ENCODE assay signal across 2 cellular contexts in the genomic region with DNA sequence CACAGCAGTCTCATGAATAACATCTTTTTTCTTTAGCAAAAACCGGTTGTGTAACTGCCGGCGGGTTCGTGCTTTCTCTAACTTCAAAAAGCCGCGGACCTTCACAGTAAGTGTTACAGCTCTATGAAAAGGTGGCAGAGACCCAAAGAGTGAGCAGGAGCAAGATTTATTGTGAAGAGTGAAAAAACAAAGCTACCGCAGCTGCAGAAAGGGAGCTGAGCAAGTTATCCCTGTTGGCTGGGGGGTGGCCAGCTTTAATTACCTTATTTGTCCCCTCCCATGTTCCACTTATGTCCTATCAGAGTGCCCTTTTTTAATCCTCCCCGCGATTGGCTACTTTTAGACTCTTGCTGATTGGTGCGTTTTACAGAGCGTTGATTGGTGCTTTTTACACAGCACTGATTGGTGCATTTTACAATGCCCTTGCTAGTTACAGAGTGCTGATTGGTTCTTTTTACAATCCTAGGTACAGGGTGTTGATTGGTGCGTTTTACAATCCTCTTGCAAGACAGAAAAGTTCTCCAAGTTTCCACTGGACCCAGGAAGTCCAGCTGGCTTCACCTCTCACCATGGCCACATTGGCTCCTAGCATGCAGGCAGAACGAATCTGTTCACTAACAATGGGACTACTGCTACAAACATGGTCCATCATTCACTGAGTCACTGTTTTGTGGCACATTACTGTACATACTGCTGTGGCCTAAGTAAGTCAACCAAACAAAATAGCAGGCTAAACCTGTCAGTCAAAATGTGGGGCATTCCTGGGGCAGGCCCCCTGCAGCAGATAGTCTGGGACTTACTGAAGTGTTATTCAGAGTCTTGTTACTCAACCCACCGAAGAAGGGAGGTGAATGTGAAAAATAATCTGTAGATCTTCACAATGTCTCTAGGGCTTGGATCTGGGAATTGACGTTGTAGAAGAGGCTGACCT.
TF ChIP-seq lines count a peak whose summit lies in the region.

No MANE protein-coding gene starts in this region.

TF ChIP-seq in GM23338, 12 proteins besides CTCF, POLR2A, EP300 and RAD21 (continues in another document):
- TF ChIP-seq, protein P1, sequence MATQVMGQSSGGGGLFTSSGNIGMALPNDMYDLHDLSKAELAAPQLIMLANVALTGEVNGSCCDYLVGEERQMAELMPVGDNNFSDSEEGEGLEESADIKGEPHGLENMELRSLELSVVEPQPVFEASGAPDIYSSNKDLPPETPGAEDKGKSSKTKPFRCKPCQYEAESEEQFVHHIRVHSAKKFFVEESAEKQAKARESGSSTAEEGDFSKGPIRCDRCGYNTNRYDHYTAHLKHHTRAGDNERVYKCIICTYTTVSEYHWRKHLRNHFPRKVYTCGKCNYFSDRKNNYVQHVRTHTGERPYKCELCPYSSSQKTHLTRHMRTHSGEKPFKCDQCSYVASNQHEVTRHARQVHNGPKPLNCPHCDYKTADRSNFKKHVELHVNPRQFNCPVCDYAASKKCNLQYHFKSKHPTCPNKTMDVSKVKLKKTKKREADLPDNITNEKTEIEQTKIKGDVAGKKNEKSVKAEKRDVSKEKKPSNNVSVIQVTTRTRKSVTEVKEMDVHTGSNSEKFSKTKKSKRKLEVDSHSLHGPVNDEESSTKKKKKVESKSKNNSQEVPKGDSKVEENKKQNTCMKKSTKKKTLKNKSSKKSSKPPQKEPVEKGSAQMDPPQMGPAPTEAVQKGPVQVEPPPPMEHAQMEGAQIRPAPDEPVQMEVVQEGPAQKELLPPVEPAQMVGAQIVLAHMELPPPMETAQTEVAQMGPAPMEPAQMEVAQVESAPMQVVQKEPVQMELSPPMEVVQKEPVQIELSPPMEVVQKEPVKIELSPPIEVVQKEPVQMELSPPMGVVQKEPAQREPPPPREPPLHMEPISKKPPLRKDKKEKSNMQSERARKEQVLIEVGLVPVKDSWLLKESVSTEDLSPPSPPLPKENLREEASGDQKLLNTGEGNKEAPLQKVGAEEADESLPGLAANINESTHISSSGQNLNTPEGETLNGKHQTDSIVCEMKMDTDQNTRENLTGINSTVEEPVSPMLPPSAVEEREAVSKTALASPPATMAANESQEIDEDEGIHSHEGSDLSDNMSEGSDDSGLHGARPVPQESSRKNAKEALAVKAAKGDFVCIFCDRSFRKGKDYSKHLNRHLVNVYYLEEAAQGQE (IDR thresholded peaks at IDR 0.05; ENCODE audit: unreplicated experiment), result no peak
- TF ChIP-seq EZH2 (IDR thresholded peaks at IDR 0.05; ENCODE audit: low read depth, unreplicated experiment) (no peak), JUNB (IDR thresholded peaks at IDR 0.05; ENCODE audit: unreplicated experiment) (no peak), ZNF462 (CRISPR knock-in tag; IDR thresholded peaks at IDR 0.05) (no peak), POLR2AphosphoS5 (IDR thresholded peaks at IDR 0.05; ENCODE audit: low read depth) (no peak), EZH2phosphoT487 (IDR thresholded peaks at IDR 0.05; ENCODE audit: unreplicated experiment) (no peak), NANOG (IDR thresholded peaks at IDR 0.05; ENCODE audit: borderline replicate concordance) (no peak), STAT1 (IDR thresholded peaks at IDR 0.05; ENCODE audit: unreplicated experiment) (no peak), ZNF114 (CRISPR knock-in tag; IDR thresholded peaks at IDR 0.05) (no peak), ZNF331 (CRISPR knock-in tag; IDR thresholded peaks at IDR 0.05; ENCODE audit: low read depth) (no peak), CREB1 (CRISPR knock-in tag; IDR thresholded peaks at IDR 0.05; ENCODE audit: low read depth) (no peak)

TF ChIP-seq in K562, 482 proteins besides CTCF, POLR2A, EP300 and RAD21:
- no peak for TF ChIP-seq ZNF717 (CRISPR knock-in tag; IDR thresholded peaks at IDR 0.05)
- TF ChIP-seq ZNF318 (IDR thresholded peaks at IDR 0.05; ENCODE audit: borderline replicate concordance in 1 of 2, low read depth in 1 of 2), result no peak
- TF ChIP-seq RFX1 (IDR thresholded peaks at IDR 0.05), result no peak
- TF ChIP-seq ARID2 (IDR thresholded peaks at IDR 0.05), result no peak
- TF ChIP-seq RBM25 (IDR thresholded peaks at IDR 0.05; ENCODE audit: low read depth, low read length, severe bottlenecking), result peak; percentile 8
- TF ChIP-seq THRB (CRISPR knock-in tag; conservative IDR thresholded peaks at IDR 0.05), result no peak
- no peak for TF ChIP-seq ZC3H11A (IDR thresholded peaks at IDR 0.05; ENCODE audit: low read depth, low read length)
- peak; percentile 56 for TF ChIP-seq ASH1L (IDR thresholded peaks at IDR 0.05; ENCODE audit: borderline replicate concordance, low read depth, partially characterized antibody)
- no peak for TF ChIP-seq KHSRP (IDR thresholded peaks at IDR 0.05)
- TF ChIP-seq, protein P2, sequence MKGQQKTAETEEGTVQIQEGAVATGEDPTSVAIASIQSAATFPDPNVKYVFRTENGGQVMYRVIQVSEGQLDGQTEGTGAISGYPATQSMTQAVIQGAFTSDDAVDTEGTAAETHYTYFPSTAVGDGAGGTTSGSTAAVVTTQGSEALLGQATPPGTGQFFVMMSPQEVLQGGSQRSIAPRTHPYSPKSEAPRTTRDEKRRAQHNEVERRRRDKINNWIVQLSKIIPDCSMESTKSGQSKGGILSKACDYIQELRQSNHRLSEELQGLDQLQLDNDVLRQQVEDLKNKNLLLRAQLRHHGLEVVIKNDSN (CRISPR knock-in tag; IDR thresholded peaks at IDR 0.05), result 0 out of 2 replicates have a peak, but pooled peaks have one; percentile 9
- no peak for TF ChIP-seq NCOA1 (IDR thresholded peaks at IDR 0.05; ENCODE audit: low read depth)
- TF ChIP-seq CC2D1A (IDR thresholded peaks at IDR 0.05), result peak; percentile 38; the same call in 1 of the 2 replicates
- TF ChIP-seq SRSF3 (IDR thresholded peaks at IDR 0.05; ENCODE audit: insufficient read depth, low read length), result no peak
- TF ChIP-seq PKNOX1 (IDR thresholded peaks at IDR 0.05), result 0 out of 2 replicates have a peak, but pooled peaks have one; percentile 22
- no peak for TF ChIP-seq ZFP30 (CRISPR knock-in tag; IDR thresholded peaks at IDR 0.05; ENCODE audit: borderline replicate concordance)
